ENCODE assay signal across 17 cellular contexts in genomic region chr16:61829631-61830030, GRCh38.
A peak's percentile ranks its signal among the peaks of the same experiment; 100 is the strongest.
DNase-seq lines count a peak whose midpoint lies in the region; ATAC-seq, FAIRE-seq and TF ChIP-seq lines count a peak whose summit lies in the region.
"Had no signal": no experiment of that assay in that cellular context is flagged by ENCODE, and none has a peak within 500 bp of the region (broad histone marks: within the 10 kb centered on the region; RNA-seq: fewer than 3 reads in every experiment).

No MANE protein-coding gene starts in this region.

- H3K9me3 ChIP-seq in left lung: no peaks in the 10 kb centered on the region
- H3K9me3 ChIP-seq: MG63 had no signal

- H3K27me3 Mint-ChIP-seq in activated CD4-positive, alpha-beta T cell treated with anti-CD3 and anti-CD28 coated beads for 36 hours: no peaks in the 10 kb centered on the region
- H3K27me3 Mint-ChIP-seq: CD4-positive, CD25-positive, alpha-beta regulatory T cell had no signal

- H3K27me3 ChIP-seq in left lung: no peaks in the 10 kb centered on the region
- H3K27me3 ChIP-seq: MG63 had no signal

- no peak overlapping the region for H3K27ac ChIP-seq in left lung

- no peak for FAIRE-seq in urothelium cell line (lab: Jason Lieb, UNC)
- FAIRE-seq: D721Med had no signal

- no peak overlapping the region for H3K4me3 Mint-ChIP-seq in activated CD4-positive, alpha-beta T cell treated with anti-CD3 and anti-CD28 coated beads for 36 hours
- H3K4me3 Mint-ChIP-seq: CD4-positive, CD25-positive, alpha-beta regulatory T cell had no signal

- CTCF ChIA-PET in activated CD4-positive, alpha-beta T cell treated with anti-CD3 and anti-CD28 coated beads for 36 hours (lab: Charles Lee): no interaction called here

- H3K4me1 ChIP-seq in left lung: no peaks in the 10 kb centered on the region

- H3K9me3 Mint-ChIP-seq in activated CD4-positive, alpha-beta T cell treated with anti-CD3 and anti-CD28 coated beads for 36 hours (ENCODE audit: low read depth): peaks cover 14% of the 10 kb centered on the region

- no peak overlapping the region for H3K27ac Mint-ChIP-seq in activated CD4-positive, alpha-beta T cell treated with anti-CD3 and anti-CD28 coated beads for 36 hours
- H3K27ac Mint-ChIP-seq: CD4-positive, CD25-positive, alpha-beta regulatory T cell had no signal

- no peak for TF ChIP-seq CTCF in astrocyte of the cerebellum (IDR thresholded peaks at IDR 0.05; ENCODE audit: low read depth, low read length, missing control alignments)
- no peak for TF ChIP-seq CTCF in left lung (IDR thresholded peaks at IDR 0.05)

- intact Hi-C loops in activated CD4-positive, alpha-beta T cell treated with anti-CD3 and anti-CD28 coated beads for 36 hours (cut with DNase I, micrococcal nuclease): no loop called here
- intact Hi-C loops in left lung (cut with DNase I): no loop called here

- H3K36me3 ChIP-seq in left lung: no peaks in the 10 kb centered on the region
- H3K36me3 ChIP-seq: MG63 had no signal

- POLR2A ChIA-PET in activated CD4-positive, alpha-beta T cell treated with anti-CD3 and anti-CD28 coated beads for 36 hours (lab: Charles Lee): no interaction called here

- in situ Hi-C loops in astrocyte of the cerebellum (cut with HindIII; ENCODE audit: low sequenced_read_pairs): no loop called here

- H3K4me1 Mint-ChIP-seq in activated CD4-positive, alpha-beta T cell treated with anti-CD3 and anti-CD28 coated beads for 36 hours: no peaks in the 10 kb centered on the region
- H3K4me1 Mint-ChIP-seq: CD4-positive, CD25-positive, alpha-beta regulatory T cell had no signal

- no peak for ATAC-seq in activated CD4-positive, alpha-beta T cell treated with anti-CD3 and anti-CD28 coated beads for 36 hours
- no peak for ATAC-seq in left lung

- peak; percentile 8 for DNase-seq in EL
- peak; percentile 53 for DNase-seq in astrocyte of the cerebellum (ENCODE audit: low read depth)
- DNase-seq in myocyte (ENCODE audit: low read depth): peak; percentile 50
- peak; percentile 23 for DNase-seq in urothelium cell line (ENCODE audit: low spot score)
- DNase-seq in activated CD4-positive, alpha-beta T cell treated with anti-CD3 and anti-CD28 coated beads for 36 hours: no peak
- no peak for DNase-seq in left lung
- no peak for DNase-seq in mesenteric fat pad (ENCODE audit: low spot score)
- DNase-seq: CD4-positive, CD25-positive, alpha-beta regulatory T cell; GF-D8; GOT3; KG1; MG63; NCI-H1092 treated with DMSO at 0.1 percent for 48 hours; NCI-H187; NCI-H510A treated with DMSO at 0.1 percent for 48 hours; SIG-M5 had no signal

- H3K36me3 Mint-ChIP-seq in activated CD4-positive, alpha-beta T cell treated with anti-CD3 and anti-CD28 coated beads for 36 hours (ENCODE audit: low read depth): no peaks in the 10 kb centered on the region
- H3K36me3 Mint-ChIP-seq: CD4-positive, CD25-positive, alpha-beta regulatory T cell had no signal

- no peak overlapping the region for H3K4me3 ChIP-seq in astrocyte of the cerebellum (ENCODE audit: low read depth, low read length)
- H3K4me3 ChIP-seq in left lung: no peak overlapping the region
- H3K4me3 ChIP-seq: MG63 had no signal

Comparison
In these comparisons a context has a peak if more than half of its experiments do, and no peak if none do; other contexts are left out.
1. DNase-seq: peak in EL (single experiment), astrocyte of the cerebellum (single experiment), myocyte (single experiment) and urothelium cell line (single experiment); none in activated CD4-positive, alpha-beta T cell treated with anti-CD3 and anti-CD28 coated beads for 36 hours (single experiment), left lung (0 of 2) and mesenteric fat pad (single experiment).